8 cellular contexts compared by ENCODE assay signal in genomic region chr4:81913427-81913878, GRCh38.
A peak's percentile ranks its signal among the peaks of the same experiment; 100 is the strongest.
DNase-seq lines count a peak whose midpoint lies in the region; ATAC-seq, FAIRE-seq and TF ChIP-seq lines count a peak whose summit lies in the region.

No MANE protein-coding gene starts in this region.

- no peaks in the 10 kb centered on the region for H3K79me2 ChIP-seq in H1 (ENCODE audit: control insufficient read depth in 1 of 2, insufficient read depth in 2 of 2, low read length in 2 of 2)

- no peaks in the 10 kb centered on the region for H3K23me2 ChIP-seq in H1 (ENCODE audit: low read depth, low read length)

- no peak overlapping the region for H2BK20ac ChIP-seq in H1 (ENCODE audit: low read length)

- no peak overlapping the region for H2BK12ac ChIP-seq in H1 (ENCODE audit: low read depth, low read length)

- no peak overlapping the region for H3K18ac ChIP-seq in H1 (ENCODE audit: extremely low read depth, low read length)

- H3K9me3 Mint-ChIP-seq in naive thymus-derived CD8-positive, alpha-beta T cell = no peaks in the 10 kb centered on the region

- FAIRE-seq in H1 (lab: Jason Lieb, UNC) = peak; percentile 99

- no peaks in the 10 kb centered on the region for H4K20me1 ChIP-seq in H1 (replicated peaks in 1 of 2; ENCODE audit: control insufficient read depth in 1 of 2, insufficient read depth in 2 of 2, low read length in 2 of 2)

- H3K4me3 Mint-ChIP-seq in naive thymus-derived CD8-positive, alpha-beta T cell = no peak overlapping the region

- H2AK5ac ChIP-seq in H1 (ENCODE audit: low read depth, low read length) = no peak overlapping the region

- H3K9me3 ChIP-seq in H1 (ENCODE audit: insufficient read depth in 2 of 2, low read depth in 1 of 2, low read length in 1 of 2) = no peaks in the 10 kb centered on the region
- H3K9me3 ChIP-seq in transverse colon = no peaks in the 10 kb centered on the region

- H3K27me3 ChIP-seq in H1 (replicated peaks in 1 of 4; ENCODE audit: control insufficient read depth in 3 of 4, extremely low read depth in 1 of 4, insufficient read depth in 3 of 4, low read length in 3 of 4) = peaks cover 0 to 1% (median 0%) of the 10 kb centered on the region in 4 experiments; a peak in 1 of 7 replicates
- no peaks in the 10 kb centered on the region for H3K27me3 ChIP-seq in transverse colon

- CTCF ChIA-PET in HEK293T (lab: Yijun Ruan, JAX) = interaction anchor here (0.6 to 1.3 kb wide), 9 partner anchors 9 to 513 kb away, joined by 3 to 8 read pairs (median 4); no protein-coding TSS in a partner anchor
- CTCF ChIA-PET in H1 (lab: Charles Lee; ENCODE audit: partially characterized antibody) = interaction anchor here (0.5 to 5.0 kb wide), 43 partner anchors 9 to 513 kb away, joined by 3 to 34 read pairs (median 4); no protein-coding TSS in a partner anchor

- TF ChIP-seq POLR2A in H1 (IDR thresholded peaks at IDR 0.05; ENCODE audit: control extremely low read depth in 1 of 2, low read depth in 2 of 2, low read length in 2 of 2) (no peak), transverse colon (IDR thresholded peaks at IDR 0.05) (no peak)

- peak; percentile 69 to 70 for TF ChIP-seq RAD21 in H1 (IDR thresholded peaks at IDR 0.05 in 1 of 2, conservative IDR thresholded peaks at IDR 0.05 in 1 of 2; ENCODE audit: low read depth in 2 of 2, low read length in 2 of 2)

- POLR2A ChIA-PET in HEK293T (lab: Yijun Ruan, JAX) (no interaction called here), H1 (lab: Charles Lee; ENCODE audit: partially characterized antibody) (interaction anchor here (1.6 kb wide), 1 partner anchor 9 kb away, joined by 3 read pairs; no protein-coding TSS in a partner anchor)
- POLR2A ChIA-PET in naive thymus-derived CD8-positive, alpha-beta T cell (lab: Charles Lee) = no interaction called here

- H3K4me2 ChIP-seq in H1 (ENCODE audit: insufficient read depth in 1 of 2, low read depth in 2 of 2, low read length in 2 of 2) = peak overlapping the region in 1 of 2 experiments; percentile 46; a peak in 3 of 4 replicates

- TF ChIP-seq EP300 in H1 (IDR thresholded peaks at IDR 0.05; ENCODE audit: borderline replicate concordance in 1 of 2, low read depth in 2 of 2, low read length in 2 of 2) = no peak
- TF ChIP-seq EP300 in transverse colon (IDR thresholded peaks at IDR 0.05; ENCODE audit: low read depth) = no peak

- no peak overlapping the region for H3K14ac ChIP-seq in H1 (ENCODE audit: insufficient read length)

- TF ChIP-seq CTCF in H1 (IDR thresholded peaks at IDR 0.05; ENCODE audit: control extremely low read depth in 1 of 3, insufficient read depth in 1 of 3, low read depth in 1 of 3, low read length in 3 of 3) (peak; percentile 91 to 94 (median 93)), transverse colon (IDR thresholded peaks at IDR 0.05) (peak; percentile 40 to 62 (median 53))

- H3K4me1 ChIP-seq in H1 (replicated peaks in 1 of 4; ENCODE audit: control insufficient read depth in 3 of 4, insufficient read depth in 4 of 4, low read length in 3 of 4) (no peaks in the 10 kb centered on the region; a peak in 1 of 7 replicates), transverse colon (no peaks in the 10 kb centered on the region)

- WGBS in H1 (ENCODE audit: extremely low coverage in 1 of 2, insufficient coverage in 1 of 2, insufficient read length in 1 of 2, insufficient replicate concordance in 2 of 2, low coverage in 1 of 2, low lambda C conversion rate in 2 of 2, missing lambda C conversion rate in 1 of 2), 2 experiments = 22% methylated on average over 12 of the region's 12 CpGs; no CpG with 5 or more reads in 1 of the 2 experiments
- 22 to 63% methylated on average over 3 to 12 of the region's 12 CpGs for WGBS in transverse colon (ENCODE audit: low coverage in 1 of 2), 2 donors

- ATAC-seq in naive thymus-derived CD8-positive, alpha-beta T cell = peak; percentile 73 to 82

- no peak overlapping the region for H3K9ac ChIP-seq in H1 (replicated peaks in 1 of 4; ENCODE audit: extremely low read depth in 1 of 4, low read depth in 3 of 4, low read length in 3 of 4)

- H2BK120ac ChIP-seq in H1 (replicated peaks; ENCODE audit: low read depth, low read length) = no peak overlapping the region

- no peak overlapping the region for H3K56ac ChIP-seq in H1 (replicated peaks; ENCODE audit: insufficient read length, low read depth, low read length)

- no peak overlapping the region for H2BK15ac ChIP-seq in H1 (ENCODE audit: low read length)

- no peak overlapping the region for H3K4ac ChIP-seq in H1 (replicated peaks; ENCODE audit: insufficient read length, low read depth, low read length)

- H3K4me1 Mint-ChIP-seq in naive thymus-derived CD8-positive, alpha-beta T cell = peaks cover 3 to 10% (median 4%) of the 10 kb centered on the region in 4 donors

- H3K36me3 ChIP-seq in H1 (ENCODE audit: control insufficient read depth in 2 of 4, insufficient read depth in 4 of 4, low read length in 3 of 4) (no peaks in the 10 kb centered on the region), transverse colon (no peaks in the 10 kb centered on the region)

- no peak overlapping the region for H3K23ac ChIP-seq in H1 (ENCODE audit: insufficient read length)

- no peak overlapping the region for H4K91ac ChIP-seq in H1 (replicated peaks; ENCODE audit: insufficient read length, low read length)

- H3K27me3 Mint-ChIP-seq in naive thymus-derived CD8-positive, alpha-beta T cell = peaks cover 2 to 12% (median 8%) of the 10 kb centered on the region in 5 donors

- H3K4me3 ChIP-seq in H1 (ENCODE audit: extremely low read depth in 1 of 4, insufficient read depth in 2 of 4, low read depth in 3 of 4, low read length in 4 of 4) (peak overlapping the region in 1 of 4 experiments; percentile 38; a peak in 2 of 8 replicates), transverse colon (no peak overlapping the region)

- no peak overlapping the region for H4K5ac ChIP-seq in H1 (ENCODE audit: insufficient read length, low read depth, low read length)

- H4K8ac ChIP-seq in H1 (ENCODE audit: extremely low read depth, insufficient read depth, low read length) = no peak overlapping the region

- no peaks in the 10 kb centered on the region for H3K79me1 ChIP-seq in H1 (ENCODE audit: low read depth, low read length)

- H3K27ac ChIP-seq in H1 (ENCODE audit: low read depth, low read length) = no peak overlapping the region
- no peak overlapping the region for H3K27ac ChIP-seq in transverse colon

- in situ Hi-C loops in transverse colon (cut with MboI; ENCODE audit: low pct_ligation_motif_present in 1 of 4, low pct_unique_long_range_greater_than_20kb in 1 of 4, low sequenced_read_pairs in 3 of 4) = no loop called here

- no peak overlapping the region for H3K27ac Mint-ChIP-seq in naive thymus-derived CD8-positive, alpha-beta T cell

- no peak overlapping the region for H2BK5ac ChIP-seq in H1 (ENCODE audit: low read depth, low read length)

- DNase-seq in NCI-H2227 (lab: John Stamatoyannopoulos, UW; ENCODE audit: unreplicated experiment) = peak; percentile 43
- no peak for DNase-seq in NCI-H2227 treated with DMSO at 0.1 percent for 48 hours (lab: John Stamatoyannopoulos, UW)
- DNase-seq in HEK293T (ENCODE audit: extremely low spot score) = peak; percentile 82
- DNase-seq in NAMALWA (ENCODE audit: low spot score) = peak; percentile 88
- DNase-seq in activated CD4-positive, alpha-beta T cell treated with anti-CD3 and anti-CD28 coated beads for 48 hours = peak; percentile 70
- peak; percentile 54 to 81 for DNase-seq in H1 (ENCODE audit: low read depth in 1 of 2, low spot score in 2 of 2)
- DNase-seq in naive thymus-derived CD8-positive, alpha-beta T cell = peak; percentile 17 to 79 (median 50)
- DNase-seq in transverse colon = peak; percentile 51

- intact Hi-C loops in transverse colon (cut with DNase I; ENCODE audit: low total_unique reads) = no loop called here

- H2AFZ ChIP-seq in H1 (ENCODE audit: low read length) = peak overlapping the region; percentile 81; the same call in 1 of the 2 replicates

- H3K36me3 Mint-ChIP-seq in naive thymus-derived CD8-positive, alpha-beta T cell = no peaks in the 10 kb centered on the region

TF ChIP-seq in HEK293T, 16 proteins besides CTCF, POLR2A, EP300 and RAD21:
- TF ChIP-seq TARDBP (IDR thresholded peaks at IDR 0.05) (no peak), FOXK2 (IDR thresholded peaks at IDR 0.05) (no peak), PKNOX1 (IDR thresholded peaks at IDR 0.05) (no peak), SUZ12 (IDR thresholded peaks at IDR 0.05) (no peak), FOXM1 (IDR thresholded peaks at IDR 0.05; ENCODE audit: borderline replicate concordance) (no peak), LEF1 (IDR thresholded peaks at IDR 0.05; ENCODE audit: borderline replicate concordance) (no peak), FOXA1 (IDR thresholded peaks at IDR 0.05) (no peak)

TF ChIP-seq in H1, 55 proteins besides CTCF, POLR2A, EP300 and RAD21:
- TF ChIP-seq JUND (IDR thresholded peaks at IDR 0.05; ENCODE audit: low read length) (peak; percentile 41; the same call in 1 of the 2 replicates), TBP (IDR thresholded peaks at IDR 0.05; ENCODE audit: low read depth, low read length) (no peak), YY1 (IDR thresholded peaks at IDR 0.05; ENCODE audit: low read depth, low read length) (0 out of 2 replicates have a peak, but pooled peaks have one; percentile 25), CREB1 (IDR thresholded peaks at IDR 0.05) (peak; percentile 15; the same call in 1 of the 2 replicates), ATF2 (IDR thresholded peaks at IDR 0.05; ENCODE audit: low read length) (no peak; the same call in 1 of the 2 replicates), BACH1 (IDR thresholded peaks at IDR 0.05; ENCODE audit: low read length) (peak; percentile 99), USF2 (IDR thresholded peaks at IDR 0.05; ENCODE audit: low read length) (no peak), TEAD4 (IDR thresholded peaks at IDR 0.05; ENCODE audit: low read depth, low read length) (peak; percentile 85), MAFK (IDR thresholded peaks at IDR 0.05; ENCODE audit: low read depth, low read length) (peak; percentile 99), ASH2L (IDR thresholded peaks at IDR 0.05; ENCODE audit: low read length) (peak; percentile 36)
TF ChIP-seq in H1: peak in this region for 7.
